ENCODE assay signal across 7 cellular contexts in the genomic region with DNA sequence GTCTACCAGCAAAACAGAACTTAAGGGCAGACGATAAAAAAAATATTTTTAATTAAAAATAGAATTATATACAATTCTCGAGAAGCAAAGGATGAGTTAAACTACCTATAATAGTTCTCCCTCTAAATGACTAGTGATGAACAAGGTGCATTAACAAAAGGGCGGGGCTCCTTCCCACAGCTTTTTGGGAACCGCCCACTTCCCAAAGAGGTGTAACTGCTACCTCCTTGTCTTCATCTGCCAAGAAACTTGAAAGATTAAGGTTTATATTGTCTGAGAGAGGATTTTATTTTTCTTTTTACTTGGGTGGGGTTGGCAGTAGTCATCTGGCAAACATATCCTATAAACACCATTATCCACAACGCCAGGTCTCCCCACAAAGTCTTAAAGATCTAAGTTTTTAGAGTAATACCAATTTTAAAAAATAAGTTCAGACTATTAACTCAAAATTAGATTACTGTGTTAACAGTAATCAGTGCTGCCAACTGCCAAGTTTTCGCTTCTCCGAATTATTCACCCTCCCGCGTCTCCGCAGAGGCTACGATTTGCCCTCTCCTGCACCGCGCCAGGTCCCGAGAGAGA. TPM values are rescaled to one million over a fixed set of nuclear protein-coding genes. Genes with fewer than 3 reads are reported as not detected.
DNase-seq lines count a peak whose midpoint lies in the region; ATAC-seq and TF ChIP-seq lines count a peak whose summit lies in the region.

No MANE protein-coding gene starts in this region.

- H3K27me3 ChIP-seq in mammary epithelial cell (ENCODE audit: insufficient read depth, low read length), result no peaks in the 10 kb centered on the region
- no peaks in the 10 kb centered on the region for H3K27me3 ChIP-seq in stomach

- CTCF ChIA-PET in mammary epithelial cell (lab: Charles Lee; ENCODE audit: low non-redundant PET), result no interaction called here

- no peak for ATAC-seq in GM21723 (IDR thresholded peaks at IDR 0.05; ENCODE audit: unreplicated experiment)

- TF ChIP-seq POLR2A in stomach (IDR thresholded peaks at IDR 0.05), result no peak

- no peaks in the 10 kb centered on the region for H4K20me1 ChIP-seq in mammary epithelial cell (ENCODE audit: insufficient read depth, low read length)

- no peaks in the 10 kb centered on the region for H3K9me3 ChIP-seq in mammary epithelial cell (replicated peaks; ENCODE audit: insufficient read depth, low read length)
- H3K9me3 ChIP-seq in stomach, result no peaks in the 10 kb centered on the region

- H2AFZ ChIP-seq in mammary epithelial cell (ENCODE audit: low read depth, low read length), result peak overlapping the region; percentile 95

- intact Hi-C loops in mammary epithelial cell (cut with micrococcal nuclease) (loop anchor here (1.0 kb wide), 1 partner anchor 18 kb away; the partner anchor contains the start of gene BRMS1L), stomach (cut with DNase I; ENCODE audit: low total_unique reads) (no loop called here)

- WGBS in mammary epithelial cell (ENCODE audit: low coverage, missing lambda C conversion rate), result under 1% methylated on average over 14 of the region's 14 CpGs
- 1 to 2% (median 2%) methylated on average over 14 of the region's 14 CpGs for WGBS in stomach, 5 donors

- peak overlapping the region; percentile 79 for H3K4me2 ChIP-seq in mammary epithelial cell (ENCODE audit: insufficient read depth, low read depth, low read length)

- DNase-seq in NCI-H748 treated with DMSO at 0.1 percent for 48 hours (lab: John Stamatoyannopoulos, UW) (peak; percentile 43), mammary epithelial cell (peak; percentile 58), left kidney (ENCODE audit: low read depth, low spot score) (peak; percentile 69), stomach (peak; percentile 38)
- DNase-seq in activated CD4-positive, CD25-positive, alpha-beta regulatory T cell treated with anti-CD3 and anti-CD28 coated beads, Interleukin-2, amount 50 U/mL, for 72 hours, result no peak

- TF ChIP-seq EP300 in stomach (IDR thresholded peaks at IDR 0.05), result no peak

- in situ Hi-C loops in mammary epithelial cell (cut with MboI; ENCODE audit: low sequenced_read_pairs in 2 of 2), result no loop called here

- no peaks in the 10 kb centered on the region for H3K36me3 ChIP-seq in mammary epithelial cell (ENCODE audit: insufficient read depth, low read length)
- peaks cover 0 to 7% (median 3%) of the 10 kb centered on the region in 4 donors for H3K36me3 ChIP-seq in stomach

- peaks cover 37% of the 10 kb centered on the region for H3K79me2 ChIP-seq in mammary epithelial cell (ENCODE audit: insufficient read depth, low read length)

- dilution Hi-C loops in mammary epithelial cell (cut with HindIII; ENCODE audit: low sequenced_read_pairs), result no loop called here

- peak overlapping the region; percentile 43 for H3K27ac ChIP-seq in mammary epithelial cell (ENCODE audit: insufficient read depth, low read depth, low read length)
- peak overlapping the region; percentile 85 to 95 (median 92) for H3K27ac ChIP-seq in stomach

- peak overlapping the region; percentile 54 for H3K9ac ChIP-seq in mammary epithelial cell (ENCODE audit: insufficient read depth, low read length)

- no TSS peak for BruUV-seq in mammary epithelial cell (replicated peaks; lab: Mats Ljungman, UMichigan)

- TF ChIP-seq CTCF in GM12875 (IDR thresholded peaks at IDR 0.05; ENCODE audit: borderline replicate concordance, insufficient read depth, low read depth, low read length) (no peak), mammary epithelial cell (conservative IDR thresholded peaks at IDR 0.05 in 1 of 2, IDR thresholded peaks at IDR 0.05 in 1 of 2; ENCODE audit: extremely low read depth in 1 of 2, insufficient read depth in 1 of 2, low read depth in 1 of 2, low read length in 2 of 2) (no peak), stomach (IDR thresholded peaks at IDR 0.05) (no peak)

- H3K4me3 ChIP-seq in GM12875 (ENCODE audit: low read depth, low read length) (peak overlapping the region; percentile 49), mammary epithelial cell (replicated peaks in 1 of 3; ENCODE audit: insufficient read depth in 1 of 3, low read depth in 2 of 3, low read length in 3 of 3) (peak overlapping the region; percentile 60 to 77 (median 68)), stomach (peak overlapping the region; percentile 63 to 71 (median 68))

- H3K4me1 ChIP-seq in mammary epithelial cell (ENCODE audit: insufficient read depth, low read length) (peaks cover 8% of the 10 kb centered on the region), stomach (peaks cover 21 to 40% (median 30%) of the 10 kb centered on the region in 4 donors)

RNA-seq across cellular contexts. Expression of gene RALGAPA1, which starts 0.9 kb away (rescaled TPM):
- total RNA-seq in mammary epithelial cell (10 to 100 TPM; 39.3 to 40.4 TPM), stomach (100 to 1,000 TPM; 113 to 482 (median 200) TPM)
- polyA plus RNA-seq in mammary epithelial cell (5.3 TPM), stomach (10 to 100 TPM in 2 of 3 donors, 1 to 10 TPM in 1; 6.0 to 16.8 (median 11.6) TPM)
- polyA minus RNA-seq in mammary epithelial cell, result 20.9 TPM

RNA-seq across cellular contexts. Expression of gene BRMS1L, which starts 18.0 kb away (rescaled TPM):
- total RNA-seq in mammary epithelial cell (10 to 100 TPM in 1 of 2 donors, 1 to 10 TPM in 1; 4.0 to 11.9 TPM), stomach (1 to 10 TPM in 4 of 5 donors, not detected in 1; 1.4 to 9.7 (median 5.5) TPM)
- polyA plus RNA-seq in mammary epithelial cell (5.2 TPM), stomach (1 to 10 TPM; 4.4 to 7.8 (median 7.0) TPM)
- 4.5 TPM for polyA minus RNA-seq in mammary epithelial cell
